1 cellular context compared by ENCODE assay signal in genomic region chr17:77148109-77148958, GRCh38.
TF ChIP-seq lines count a peak whose summit lies in the region.

No MANE protein-coding gene starts in this region.

TF ChIP-seq in HepG2, 621 proteins besides CTCF, POLR2A, EP300 and RAD21 (continued from another document and continues in another):
- TF ChIP-seq HNF1A (IDR thresholded peaks at IDR 0.05; ENCODE audit: low read depth) (no peak), HNF1A (CRISPR knock-in tag; IDR thresholded peaks at IDR 0.05; ENCODE audit: borderline replicate concordance) (no peak; the same call in 1 of the 2 replicates), TEAD3 (CRISPR knock-in tag; optimal IDR thresholded peaks at IDR 0.05; ENCODE audit: borderline replicate concordance) (peak; percentile 30), NFKBIZ (CRISPR knock-in tag; IDR thresholded peaks at IDR 0.05) (no peak), ZFP36 (IDR thresholded peaks at IDR 0.05; ENCODE audit: borderline replicate concordance, low read depth, low read length, partially characterized antibody) (no peak), PAXIP1 (CRISPR knock-in tag; conservative IDR thresholded peaks at IDR 0.05) (peak; percentile 54), TEF (CRISPR knock-in tag; IDR thresholded peaks at IDR 0.05) (no peak), BHLHE40 (IDR thresholded peaks at IDR 0.05; ENCODE audit: low read length) (no peak), NR2F6 (IDR thresholded peaks at IDR 0.05) (peak; percentile 76), NR2F6 (CRISPR knock-in tag; IDR thresholded peaks at IDR 0.05) (peak; percentile 71), NKX3-1 (CRISPR knock-in tag; IDR thresholded peaks at IDR 0.05) (no peak), ATF6 (CRISPR knock-in tag; conservative IDR thresholded peaks at IDR 0.05) (no peak), SALL1 (CRISPR knock-in tag; IDR thresholded peaks at IDR 0.05) (peak; percentile 54; the same call in 1 of the 2 replicates), PBX2 (CRISPR knock-in tag; IDR thresholded peaks at IDR 0.05) (peak; percentile 31; the same call in 1 of the 2 replicates), RERE (CRISPR knock-in tag; IDR thresholded peaks at IDR 0.05; ENCODE audit: low read depth) (no peak), KDM2A (CRISPR knock-in tag; IDR thresholded peaks at IDR 0.05; ENCODE audit: borderline replicate concordance, low read depth) (no peak), ATF1 (CRISPR knock-in tag; IDR thresholded peaks at IDR 0.05) (no peak), ZNF407 (CRISPR knock-in tag; IDR thresholded peaks at IDR 0.05; ENCODE audit: not compliant biosample characterization) (no peak), POGZ (CRISPR knock-in tag; IDR thresholded peaks at IDR 0.05) (peak; percentile 33; the same call in 1 of the 2 replicates)
- TF ChIP-seq, protein P1, sequence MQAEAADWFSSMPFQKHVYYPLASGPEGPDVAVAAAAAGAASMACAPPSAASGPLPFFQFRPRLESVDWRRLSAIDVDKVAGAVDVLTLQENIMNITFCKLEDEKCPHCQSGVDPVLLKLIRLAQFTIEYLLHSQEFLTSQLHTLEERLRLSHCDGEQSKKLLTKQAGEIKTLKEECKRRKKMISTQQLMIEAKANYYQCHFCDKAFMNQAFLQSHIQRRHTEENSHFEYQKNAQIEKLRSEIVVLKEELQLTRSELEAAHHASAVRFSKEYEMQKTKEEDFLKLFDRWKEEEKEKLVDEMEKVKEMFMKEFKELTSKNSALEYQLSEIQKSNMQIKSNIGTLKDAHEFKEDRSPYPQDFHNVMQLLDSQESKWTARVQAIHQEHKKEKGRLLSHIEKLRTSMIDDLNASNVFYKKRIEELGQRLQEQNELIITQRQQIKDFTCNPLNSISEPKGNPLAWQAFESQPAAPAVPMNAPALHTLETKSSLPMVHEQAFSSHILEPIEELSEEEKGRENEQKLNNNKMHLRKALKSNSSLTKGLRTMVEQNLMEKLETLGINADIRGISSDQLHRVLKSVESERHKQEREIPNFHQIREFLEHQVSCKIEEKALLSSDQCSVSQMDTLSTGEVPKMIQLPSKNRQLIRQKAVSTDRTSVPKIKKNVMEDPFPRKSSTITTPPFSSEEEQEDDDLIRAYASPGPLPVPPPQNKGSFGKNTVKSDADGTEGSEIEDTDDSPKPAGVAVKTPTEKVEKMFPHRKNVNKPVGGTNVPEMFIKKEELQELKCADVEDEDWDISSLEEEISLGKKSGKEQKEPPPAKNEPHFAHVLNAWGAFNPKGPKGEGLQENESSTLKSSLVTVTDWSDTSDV (CRISPR knock-in tag; IDR thresholded peaks at IDR 0.05), result no peak
